In genomic region chr7:34675749-34676374, GRCh38 we compare ENCODE assay signal across 9 cellular contexts. TPM values are rescaled to one million over a fixed set of nuclear protein-coding genes. Genes with fewer than 3 reads are reported as not detected.
A peak's percentile ranks its signal among the peaks of the same experiment; 100 is the strongest.
DNase-seq lines count a peak whose midpoint lies in the region; ATAC-seq, FAIRE-seq and TF ChIP-seq lines count a peak whose summit lies in the region.
"Had no signal": no experiment of that assay in that cellular context is flagged by ENCODE, and none has a peak within 500 bp of the region (broad histone marks: within the 10 kb centered on the region; RNA-seq: fewer than 3 reads in every experiment).

No MANE protein-coding gene starts in this region.

- no peak overlapping the region for H3K4me3 Mint-ChIP-seq in astrocyte (ENCODE audit: unreplicated experiment)
- H3K4me3 Mint-ChIP-seq: CD4-positive, alpha-beta memory T cell had no signal

- H3K4me1 Mint-ChIP-seq in astrocyte (ENCODE audit: low read depth, unreplicated experiment), result peaks cover 4% of the 10 kb centered on the region
- H3K4me1 Mint-ChIP-seq: CD4-positive, alpha-beta memory T cell had no signal

- H3K27ac ChIP-seq in astrocyte (ENCODE audit: low read depth, low read length), result no peak overlapping the region

- no peak overlapping the region for H3K9ac ChIP-seq in astrocyte (ENCODE audit: low read length)

- no peaks in the 10 kb centered on the region for H3K36me3 ChIP-seq in astrocyte (ENCODE audit: insufficient read depth, low read length)

- H3K36me3 Mint-ChIP-seq in astrocyte (ENCODE audit: low read depth, unreplicated experiment), result no peaks in the 10 kb centered on the region
- H3K36me3 Mint-ChIP-seq: CD4-positive, alpha-beta memory T cell had no signal

- H3K4me3 ChIP-seq in Jurkat, Clone E6-1 (ENCODE audit: low read length), result no peak overlapping the region
- no peak overlapping the region for H3K4me3 ChIP-seq in astrocyte (ENCODE audit: insufficient read depth, low read depth, low read length)

- no peak overlapping the region for H2AFZ ChIP-seq in astrocyte (ENCODE audit: low read depth, low read length)

- H3K9me3 Mint-ChIP-seq in astrocyte (ENCODE audit: unreplicated experiment), result no peaks in the 10 kb centered on the region
- H3K9me3 Mint-ChIP-seq: CD4-positive, alpha-beta memory T cell had no signal

- H3K4me1 ChIP-seq in astrocyte (ENCODE audit: insufficient read depth, low read length), result no peaks in the 10 kb centered on the region

- H3K79me2 ChIP-seq in astrocyte (ENCODE audit: insufficient read depth, low read length), result no peaks in the 10 kb centered on the region

- H3K27me3 ChIP-seq in astrocyte (ENCODE audit: insufficient read depth, low read length), result no peaks in the 10 kb centered on the region

- no peak for FAIRE-seq in astrocyte (lab: Jason Lieb, UNC)

- no peak overlapping the region for H3K4me2 ChIP-seq in astrocyte (ENCODE audit: low read length)

- H3K9me3 ChIP-seq in astrocyte (ENCODE audit: insufficient read depth, low read depth, low read length), result no peaks in the 10 kb centered on the region

- peak; percentile 62 for TF ChIP-seq CTCF in astrocyte (IDR thresholded peaks at IDR 0.05; ENCODE audit: insufficient read depth, low read depth, low read length)

- no peaks in the 10 kb centered on the region for H3K27me3 Mint-ChIP-seq in astrocyte (ENCODE audit: low read depth, unreplicated experiment)
- H3K27me3 Mint-ChIP-seq: CD4-positive, alpha-beta memory T cell had no signal

- H4K20me1 ChIP-seq in astrocyte (ENCODE audit: insufficient read depth, low read length), result no peaks in the 10 kb centered on the region

- H3K27ac Mint-ChIP-seq in astrocyte (ENCODE audit: unreplicated experiment), result no peak overlapping the region
- H3K27ac Mint-ChIP-seq: CD4-positive, alpha-beta memory T cell had no signal

- peak; percentile 67 for ATAC-seq in GM21367 (IDR thresholded peaks at IDR 0.05; ENCODE audit: unreplicated experiment)

- DNase-seq in NCI-H1436 (lab: John Stamatoyannopoulos, UW) (peak; percentile 46), NCI-H1436 treated with DMSO at 0.1 percent for 48 hours (lab: John Stamatoyannopoulos, UW) (no peak), astrocyte (ENCODE audit: low read depth) (no peak), medulla oblongata (ENCODE audit: extremely low spot score) (peak; percentile 52), amniotic stem cell (lab: John Stamatoyannopoulos, UW) (no peak)
- peak; percentile 7 for DNase-seq in Jurkat, Clone E6-1 (ENCODE audit: low read depth, low spot score)
- no peak for DNase-seq in effector CD4-positive, alpha-beta T cell

RNA-seq across cellular contexts. Expression of gene NPSR1, which starts 17.8 kb away (rescaled TPM):
- not detected for polyA plus RNA-seq in Jurkat, Clone E6-1 (2012; ENCODE audit: insufficient read depth, insufficient read length)
- not detected in 2 replicates for total RNA-seq in astrocyte
- total RNA-seq: CD4-positive, alpha-beta memory T cell had no signal
- polyA plus RNA-seq: CD4-positive, alpha-beta memory T cell had no signal

Comparison
In these comparisons a context has a peak if more than half of its experiments do, and no peak if none do; other contexts are left out.
1. DNase-seq: peak in NCI-H1436 (single experiment), Jurkat, Clone E6-1 (single experiment) and medulla oblongata (single experiment); none in NCI-H1436 treated with DMSO at 0.1 percent for 48 hours (single experiment), astrocyte (single experiment), effector CD4-positive, alpha-beta T cell (single experiment) and amniotic stem cell (single experiment).